Comparison of ENCODE assay signal across 11 cellular contexts in genomic region chr9:129428890-129429577, GRCh38.
"Had no signal": no experiment of that assay in that cellular context is flagged by ENCODE, and none has a peak within 500 bp of the region (broad histone marks: within the 10 kb centered on the region; RNA-seq: fewer than 3 reads in every experiment).

No MANE protein-coding gene starts in this region.

- H3K27me3 ChIP-seq: gastrocnemius medialis, thyroid gland, vagina had no signal

- H3K9me3 ChIP-seq: gastrocnemius medialis, thyroid gland, vagina had no signal

- DNase-seq: activated CD4-positive, CD25-positive, alpha-beta regulatory T cell treated with anti-CD3 and anti-CD28 coated beads, Interleukin-2, amount 50 U/mL, for 72 hours; activated naive CD4-positive, alpha-beta T cell treated with Interleukin-2 at 50 U/mL for 16 hours; activated naive CD8-positive, alpha-beta T cell treated with anti-CD3 and anti-CD28 coated beads, Interleukin-2, amount 50 U/mL, for 24 hours; gastrocnemius medialis; left colon; naive B cell; occipital lobe; stimulated activated CD4-positive, alpha-beta T cell treated with anti-CD3 and anti-CD28 coated beads, Interleukin-2, amount 100 ng/mL, for 48 hours had no signal

- H3K4me3 ChIP-seq: gastrocnemius medialis, lung, thyroid gland, vagina had no signal

- H3K36me3 ChIP-seq: gastrocnemius medialis, thyroid gland, vagina had no signal

- H3K27ac ChIP-seq: gastrocnemius medialis, vagina had no signal

- H3K4me1 ChIP-seq: vagina had no signal
